Comparison of ENCODE assay signal across 15 cellular contexts in the genomic region with DNA sequence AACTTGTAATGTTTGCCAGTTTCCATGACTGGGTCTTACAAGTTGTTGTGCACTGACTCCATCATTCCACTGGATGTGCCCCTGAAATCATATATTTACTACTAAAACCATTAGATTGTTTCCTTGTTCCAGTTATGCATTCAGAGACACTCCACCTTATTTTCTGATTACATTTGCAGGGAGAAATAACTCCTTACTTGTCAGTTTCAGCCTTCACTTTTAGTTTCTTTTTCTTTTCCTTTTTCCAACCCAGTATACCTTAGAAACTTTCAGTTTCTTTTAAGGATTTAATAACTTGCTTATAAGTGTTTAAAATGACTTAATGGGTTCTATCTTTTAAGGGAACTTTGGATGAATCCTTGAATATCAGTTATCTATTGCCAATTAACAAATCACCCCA.
"Had no signal": no experiment of that assay in that cellular context is flagged by ENCODE, and none has a peak within 500 bp of the region (broad histone marks: within the 10 kb centered on the region; RNA-seq: fewer than 3 reads in every experiment).

No MANE protein-coding gene starts in this region.

- H3K4me1 Mint-ChIP-seq: central memory CD8-positive, alpha-beta T cell; endodermal cell; neural progenitor cell; WTC11 had no signal

- ATAC-seq: T-helper 17 cell, WTC11 had no signal

- H3K27ac Mint-ChIP-seq: endodermal cell, memory B cell, neural progenitor cell, T-helper 17 cell had no signal

- DNase-seq: activated CD4-positive, alpha-beta T cell treated with anti-CD3 and anti-CD28 coated beads, Interleukin-2, amount 50 U/mL, for 1 hour; activated naive CD4-positive, alpha-beta T cell; colonic mucosa; endodermal cell; foreskin fibroblast; stimulated activated CD4-positive, alpha-beta T cell treated with anti-CD3 and anti-CD28 coated beads, Interleukin-12 subunit alpha, Interleukin-12 subunit beta, amount 100 ng/mL, for 4 hours; stimulated activated CD4-positive, alpha-beta T cell treated with anti-CD3 and anti-CD28 coated beads, Interleukin-1b, Interleukin-23, amount 100 ng/mL, for 48 hours; stimulated activated CD8-positive, alpha-beta memory T cell treated with anti-CD3 and anti-CD28 coated beads, Interleukin-4, amount 100 ng/mL, for 48 hours; stimulated activated naive CD4-positive, alpha-beta T cell treated with Interleukin-2 at 50 U/mL for 16 hours; T-helper 17 cell; transverse colon had no signal

- H3K27me3 Mint-ChIP-seq: central memory CD8-positive, alpha-beta T cell; memory B cell; T-helper 17 cell had no signal

- H3K4me3 Mint-ChIP-seq: central memory CD8-positive, alpha-beta T cell; endodermal cell; memory B cell; neural progenitor cell; T-helper 17 cell; WTC11 had no signal

- H3K9me3 Mint-ChIP-seq: central memory CD8-positive, alpha-beta T cell; endodermal cell; memory B cell; neural progenitor cell; WTC11 had no signal
